19 cellular contexts compared by ENCODE assay signal in the genomic region with DNA sequence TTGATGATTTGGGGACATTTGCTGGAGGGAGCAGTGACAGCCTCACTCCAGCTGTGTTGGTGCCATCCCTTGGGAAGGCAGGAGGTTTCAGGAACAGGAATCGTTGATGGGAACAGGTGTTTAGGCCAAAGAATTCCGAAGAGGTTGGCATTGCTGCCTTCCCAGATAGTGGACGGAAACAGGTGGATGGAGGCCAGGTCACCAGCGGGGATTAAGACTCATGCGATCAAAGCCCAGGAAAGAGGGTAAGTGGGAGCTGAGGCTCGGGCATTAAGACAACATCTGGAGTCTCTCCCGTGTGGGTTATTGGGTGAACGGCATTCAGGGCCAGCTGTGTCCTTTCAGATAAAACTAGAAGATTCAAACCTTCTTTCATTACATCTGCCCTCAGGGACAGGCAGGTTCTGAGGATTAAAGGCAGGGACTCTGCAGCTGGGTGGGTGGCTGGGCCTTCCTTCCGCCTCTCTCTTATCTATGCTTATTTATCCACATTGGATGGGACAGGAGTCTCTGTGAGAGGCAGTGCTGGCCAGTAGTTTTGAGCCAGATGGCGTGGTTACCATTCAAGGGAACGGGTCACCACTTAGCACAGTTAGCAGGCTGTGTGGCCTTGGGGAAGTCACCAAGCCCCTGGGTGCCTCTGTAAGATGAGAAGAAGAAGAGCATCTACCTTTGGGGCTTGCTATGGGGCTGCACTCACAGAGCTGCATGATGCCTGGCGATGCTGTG.
"Had no signal": no experiment of that assay in that cellular context is flagged by ENCODE, and none has a peak within 500 bp of the region (broad histone marks: within the 10 kb centered on the region; RNA-seq: fewer than 3 reads in every experiment).

No MANE protein-coding gene starts in this region.

- DNase-seq: activated CD4-positive, alpha-beta memory T cell treated with anti-CD3 and anti-CD28 coated beads for 36 hours; activated CD4-positive, alpha-beta T cell treated with anti-CD3 and anti-CD28 coated beads for 48 hours; activated effector memory CD4-positive, alpha-beta T cell treated with anti-CD3 and anti-CD28 coated beads, Interleukin-2, amount 50 U/mL, for 16 hours; activated naive CD4-positive, alpha-beta T cell treated with anti-CD3 and anti-CD28 coated beads, Interleukin-2, amount 10 ng/mL, durations not matched to agents 7 days and 5 days; activated T-cell treated with anti-CD3 and anti-CD28 coated beads, Interleukin-2, amount 50 U/mL, for 72 hours; amygdala; foreskin fibroblast; immature natural killer cell; kidney glomerular epithelial cell; left ventricle myocardium superior; mammary epithelial cell; right cardiac atrium; stimulated activated CD4-positive, alpha-beta T cell treated with anti-CD3 and anti-CD28 coated beads, Interleukin-1b, Interleukin-23, amount 100 ng/mL, for 48 hours; stomach had no signal

- FAIRE-seq: bronchial epithelial cell, urothelium cell line had no signal

- H3K9me3 ChIP-seq: psoas muscle, stomach, suprapubic skin, tibial nerve had no signal

- H3K36me3 ChIP-seq: stomach, suprapubic skin, tibial nerve had no signal

- ATAC-seq: activated T-cell treated with anti-CD3 and anti-CD28 coated beads, Interleukin-2, amount 50 U/mL, for 72 hours; left ventricle myocardium superior; psoas muscle; right cardiac atrium had no signal

- H3K4me1 ChIP-seq: psoas muscle, stomach, suprapubic skin, tibial nerve had no signal

- H3K4me3 ChIP-seq: psoas muscle, stomach, suprapubic skin, tibial nerve had no signal

- H3K27ac ChIP-seq: psoas muscle, stomach, suprapubic skin, tibial nerve had no signal
